ENCODE assay signal across 9 cellular contexts in genomic region chr20:59403261-59403961, GRCh38.
DNase-seq lines count a peak whose midpoint lies in the region; ATAC-seq, FAIRE-seq and TF ChIP-seq lines count a peak whose summit lies in the region.
"Had no signal": no experiment of that assay in that cellular context is flagged by ENCODE, and none has a peak within 500 bp of the region (broad histone marks: within the 10 kb centered on the region; RNA-seq: fewer than 3 reads in every experiment).

No MANE protein-coding gene starts in this region.

- H3K9ac ChIP-seq in KMS-11: no peak overlapping the region
- no peak overlapping the region for H3K9ac ChIP-seq in HepG2 (ENCODE audit: insufficient read depth, low read depth, low read length)

- H3K4me3 ChIP-seq in KMS-11 (IDR thresholded peaks at IDR 0.05; ENCODE audit: insufficient read depth, low read depth, low read length): no peak overlapping the region
- H3K4me3 ChIP-seq in HepG2 (replicated peaks in 1 of 3; ENCODE audit: insufficient read depth in 1 of 3, low read depth in 2 of 3, low read length in 3 of 3): no peak overlapping the region; a peak in 1 of 6 replicates
- H3K4me3 ChIP-seq: SJSA1 had no signal

- POLR2A ChIA-PET in HepG2 (lab: Yijun Ruan, JAX): no interaction called here

- TF ChIP-seq EP300 in HepG2 (IDR thresholded peaks at IDR 0.05; ENCODE audit: low read depth in 2 of 2, low read length in 2 of 2) (no peak), HepG2 (CRISPR knock-in tag; IDR thresholded peaks at IDR 0.05; ENCODE audit: borderline replicate concordance) (no peak)

- H3K79me2 ChIP-seq in KMS-11 (ENCODE audit: insufficient read depth, low read depth) (no peaks in the 10 kb centered on the region), HepG2 (ENCODE audit: insufficient read depth, low read length) (no peaks in the 10 kb centered on the region)

- no peaks in the 10 kb centered on the region for H3K9me3 ChIP-seq in HepG2 (ENCODE audit: low read length)
- H3K9me3 ChIP-seq: SJSA1 had no signal

- peak; percentile 88 for ATAC-seq in HepG2
- ATAC-seq in GM21737 (IDR thresholded peaks at IDR 0.05; ENCODE audit: unreplicated experiment): no peak

- no peaks in the 10 kb centered on the region for H4K20me1 ChIP-seq in KMS-11 (ENCODE audit: insufficient read depth)
- H4K20me1 ChIP-seq in HepG2 (ENCODE audit: insufficient read depth, low read length): peaks cover 4% of the 10 kb centered on the region; the same call in 1 of the 2 replicates

- peak; percentile 23 for DNase-seq in Caki2 (ENCODE audit: low read depth)
- DNase-seq in activated CD4-positive, CD25-positive, alpha-beta regulatory T cell treated with anti-CD3 and anti-CD28 coated beads, Interleukin-2, amount 50 U/mL, for 72 hours: peak; percentile 79
- DNase-seq in central memory CD4-positive, alpha-beta T cell: peak; percentile 63
- no peak for DNase-seq in HepG2 (ENCODE audit: low spot score)
- peak; percentile 54 to 66 (median 58) for DNase-seq in stimulated activated CD4-positive, alpha-beta T cell treated with anti-CD3 and anti-CD28 coated beads, TNF-alpha, amount 100 ng/mL, for 24 hours (ENCODE audit: low read depth in 3 of 3)
- no peak for DNase-seq in NCI-H2029 (lab: John Stamatoyannopoulos, UW)

- TF ChIP-seq POLR2A in HepG2 (IDR thresholded peaks at IDR 0.05; ENCODE audit: insufficient read depth in 1 of 2, low read depth in 2 of 2, low read length in 2 of 2): no peak

- peak; percentile 97 for TF ChIP-seq RAD21 in HepG2 (CRISPR knock-in tag; IDR thresholded peaks at IDR 0.05)

- TF ChIP-seq CTCF in KMS-11 (conservative IDR thresholded peaks at IDR 0.05; ENCODE audit: low read depth, low read length) (peak; percentile 93), HepG2 (CRISPR knock-in tag; IDR thresholded peaks at IDR 0.05) (peak; percentile 96)

- H3K27ac ChIP-seq in KMS-11 (no peak overlapping the region), HepG2 (ENCODE audit: extremely low read length, insufficient read depth, low read length) (no peak overlapping the region)
- H3K27ac ChIP-seq: SJSA1 had no signal

- in situ Hi-C loops in Caki2 (cut with HindIII; ENCODE audit: low pct_unique_long_range_greater_than_20kb, low sequenced_read_pairs) (no loop called here), HepG2 (cut with HindIII; ENCODE audit: extremely low pct_ligation_motif_present, low pct_unique_long_range_greater_than_20kb) (loop anchor here (5.0 kb wide), 2 partner anchors 316 to 531 kb away; no protein-coding TSS in a partner anchor)

- 17% methylated on average over 29 of the region's 46 CpGs for WGBS in HepG2 (ENCODE audit: low lambda C conversion rate)

- H3K4me2 ChIP-seq in KMS-11: peak overlapping the region; percentile 9; the same call in 1 of the 2 replicates
- H3K4me2 ChIP-seq in HepG2 (ENCODE audit: low read depth, low read length): peak overlapping the region; percentile 19; the same call in 1 of the 2 replicates

- no peaks in the 10 kb centered on the region for H3K4me1 ChIP-seq in KMS-11 (ENCODE audit: low read depth, poor library complexity, severe bottlenecking)
- no peaks in the 10 kb centered on the region for H3K4me1 ChIP-seq in HepG2 (ENCODE audit: insufficient read depth, low read length)
- H3K4me1 ChIP-seq: SJSA1 had no signal

- H2AFZ ChIP-seq in KMS-11 (ENCODE audit: low read depth) (peak overlapping the region; percentile 42; the same call in 1 of the 2 replicates), HepG2 (ENCODE audit: low read length) (no peak overlapping the region)

- H3K27me3 ChIP-seq in KMS-11 (ENCODE audit: insufficient read depth, low read depth) (peaks cover 38% of the 10 kb centered on the region; the same call in 1 of the 2 replicates), HepG2 (ENCODE audit: control insufficient read depth in 1 of 2, insufficient read depth in 2 of 2, low read length in 2 of 2) (peaks cover 25 to 97% of the 10 kb centered on the region in 2 experiments)

- FAIRE-seq in HepG2 (lab: Jason Lieb, UNC): peak; percentile 28

- intact Hi-C loops in HepG2 (cut with micrococcal nuclease; ENCODE audit: unreplicated experiment): loop anchor here (1.0 to 5.0 kb wide), 2 partner anchors 315 to 531 kb away; no protein-coding TSS in a partner anchor

- H3K36me3 ChIP-seq in KMS-11 (ENCODE audit: insufficient read depth) (no peaks in the 10 kb centered on the region), HepG2 (replicated peaks in 1 of 2; ENCODE audit: control insufficient read depth in 1 of 2, insufficient read depth in 2 of 2, low read length in 2 of 2) (no peaks in the 10 kb centered on the region)
- H3K36me3 ChIP-seq: SJSA1 had no signal

- no TSS peak for BruUV-seq in HepG2 (replicated peaks; lab: Mats Ljungman, UMichigan)

- CTCF ChIA-PET in HepG2 (lab: Yijun Ruan, JAX; ENCODE audit: low intra/inter-chr PET ratio, low total read pairs): interaction anchor here (1.5 to 2.1 kb wide), 3 partner anchors 315 to 535 kb away, joined by 5 to 15 read pairs (median 9); no protein-coding TSS in a partner anchor

TF ChIP-seq in HepG2, 621 proteins besides CTCF, POLR2A, EP300 and RAD21 (continues in another document):
- TF ChIP-seq HDAC6 (IDR thresholded peaks at IDR 0.05; ENCODE audit: low read depth, low read length) (no peak), ZNF562 (CRISPR knock-in tag; IDR thresholded peaks at IDR 0.05; ENCODE audit: borderline replicate concordance) (no peak), IKZF1 (IDR thresholded peaks at IDR 0.05) (no peak), ZNF430 (CRISPR knock-in tag; IDR thresholded peaks at IDR 0.05) (0 out of 2 replicates have a peak, but pooled peaks have one; percentile 42), ZBTB2 (CRISPR knock-in tag; IDR thresholded peaks at IDR 0.05; ENCODE audit: low read depth) (no peak), ZNF280D (CRISPR knock-in tag; IDR thresholded peaks at IDR 0.05) (no peak), KLF13 (CRISPR knock-in tag; IDR thresholded peaks at IDR 0.05) (peak; percentile 25; the same call in 1 of the 2 replicates), KDM5B (CRISPR knock-in tag; IDR thresholded peaks at IDR 0.05; ENCODE audit: borderline replicate concordance) (peak; percentile 39; the same call in 1 of the 2 replicates), ZSCAN22 (CRISPR knock-in tag; IDR thresholded peaks at IDR 0.05) (no peak), LCORL (IDR thresholded peaks at IDR 0.05) (no peak), LCORL (CRISPR knock-in tag; IDR thresholded peaks at IDR 0.05) (no peak), SMARCE1 (IDR thresholded peaks at IDR 0.05; ENCODE audit: borderline replicate concordance) (no peak), ZNF350 (CRISPR knock-in tag; IDR thresholded peaks at IDR 0.05; ENCODE audit: borderline replicate concordance, low read depth) (peak; percentile 33; the same call in 1 of the 2 replicates), SP5 (CRISPR knock-in tag; IDR thresholded peaks at IDR 0.05; ENCODE audit: borderline replicate concordance, low read depth) (no peak), ZNF12 (CRISPR knock-in tag; IDR thresholded peaks at IDR 0.05) (no peak), MZF1 (CRISPR knock-in tag; IDR thresholded peaks at IDR 0.05; ENCODE audit: borderline replicate concordance) (no peak), ZNF225 (CRISPR knock-in tag; IDR thresholded peaks at IDR 0.05) (peak; percentile 23; the same call in 1 of the 2 replicates), CAMTA2 (CRISPR knock-in tag; IDR thresholded peaks at IDR 0.05; ENCODE audit: borderline replicate concordance) (no peak)
- TF ChIP-seq, protein P1, sequence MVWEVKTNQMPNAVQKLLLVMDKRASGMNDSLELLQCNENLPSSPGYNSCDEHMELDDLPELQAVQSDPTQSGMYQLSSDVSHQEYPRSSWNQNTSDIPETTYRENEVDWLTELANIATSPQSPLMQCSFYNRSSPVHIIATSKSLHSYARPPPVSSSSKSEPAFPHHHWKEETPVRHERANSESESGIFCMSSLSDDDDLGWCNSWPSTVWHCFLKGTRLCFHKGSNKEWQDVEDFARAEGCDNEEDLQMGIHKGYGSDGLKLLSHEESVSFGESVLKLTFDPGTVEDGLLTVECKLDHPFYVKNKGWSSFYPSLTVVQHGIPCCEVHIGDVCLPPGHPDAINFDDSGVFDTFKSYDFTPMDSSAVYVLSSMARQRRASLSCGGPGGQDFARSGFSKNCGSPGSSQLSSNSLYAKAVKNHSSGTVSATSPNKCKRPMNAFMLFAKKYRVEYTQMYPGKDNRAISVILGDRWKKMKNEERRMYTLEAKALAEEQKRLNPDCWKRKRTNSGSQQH (CRISPR knock-in tag; IDR thresholded peaks at IDR 0.05; ENCODE audit: low read depth): no peak

Comparison
In these comparisons a context has a peak if more than half of its experiments do, and no peak if none do; other contexts are left out.
1. DNase-seq: peak in Caki2 (single experiment), activated CD4-positive, CD25-positive, alpha-beta regulatory T cell treated with anti-CD3 and anti-CD28 coated beads, Interleukin-2, amount 50 U/mL, for 72 hours (single experiment), central memory CD4-positive, alpha-beta T cell (single experiment) and stimulated activated CD4-positive, alpha-beta T cell treated with anti-CD3 and anti-CD28 coated beads, TNF-alpha, amount 100 ng/mL, for 24 hours (3 of 3); none in HepG2 (single experiment) and NCI-H2029 (single experiment).